In the genomic region with DNA sequence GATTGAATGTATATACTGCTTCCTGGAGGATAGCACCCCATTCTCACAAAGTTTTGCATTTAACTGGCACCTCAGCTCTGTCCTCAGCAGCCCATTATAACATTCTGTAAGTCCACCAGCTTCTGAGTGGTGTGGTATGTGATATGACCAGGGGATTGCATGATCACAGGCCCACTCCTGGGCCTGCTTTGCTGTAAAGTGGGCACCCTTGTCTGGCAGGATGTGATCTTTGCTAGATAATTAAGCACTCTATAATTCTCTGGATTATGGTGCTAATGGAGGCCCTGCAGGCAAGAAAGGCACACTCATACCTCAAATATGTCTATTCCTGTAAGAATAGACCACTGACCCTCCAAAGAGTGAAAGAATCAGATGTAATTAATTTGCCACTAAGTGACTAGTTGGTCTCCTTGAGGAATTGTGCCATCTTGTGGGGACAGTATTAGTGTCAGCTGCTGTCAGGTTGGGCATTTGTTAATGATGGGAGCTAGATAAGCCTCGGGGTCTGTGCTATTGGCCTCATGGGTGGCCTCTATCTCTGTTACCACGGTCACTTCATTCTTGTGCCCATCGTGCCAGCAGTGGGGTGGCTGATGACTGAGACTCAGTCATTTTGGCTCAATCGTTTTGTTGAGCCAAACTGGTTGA, we compare ENCODE assay signal across 1 cellular context.
A peak's percentile ranks its signal among the peaks of the same experiment; 100 is the strongest.
TF ChIP-seq lines count a peak whose summit lies in the region.

No MANE protein-coding gene starts in this region.

TF ChIP-seq in HepG2, 621 proteins besides CTCF, POLR2A, EP300 and RAD21:
- TF ChIP-seq GATAD2A (CRISPR knock-in tag; IDR thresholded peaks at IDR 0.05) (0 out of 2 replicates have a peak, but pooled peaks have one; percentile 16), MATR3 (CRISPR knock-in tag; IDR thresholded peaks at IDR 0.05) (no peak), LCORL (IDR thresholded peaks at IDR 0.05) (no peak), LCORL (CRISPR knock-in tag; IDR thresholded peaks at IDR 0.05) (0 out of 2 replicates have a peak, but pooled peaks have one; percentile 30), ZNF343 (CRISPR knock-in tag; IDR thresholded peaks at IDR 0.05) (no peak), ZMYM4 (CRISPR knock-in tag; IDR thresholded peaks at IDR 0.05) (peak; percentile 23; the same call in 1 of the 2 replicates), KLF16 (CRISPR knock-in tag; IDR thresholded peaks at IDR 0.05) (no peak), SNAPC2 (CRISPR knock-in tag; IDR thresholded peaks at IDR 0.05) (no peak), ADNP (CRISPR knock-in tag; IDR thresholded peaks at IDR 0.05) (no peak), CHCHD3 (CRISPR knock-in tag; IDR thresholded peaks at IDR 0.05) (no peak), PHF20 (CRISPR knock-in tag; IDR thresholded peaks at IDR 0.05) (no peak), SAP130 (CRISPR knock-in tag; IDR thresholded peaks at IDR 0.05; ENCODE audit: low read depth) (peak; percentile 30; the same call in 1 of the 2 replicates), HBP1 (CRISPR knock-in tag; IDR thresholded peaks at IDR 0.05; ENCODE audit: low read depth) (no peak), ZSCAN12 (CRISPR knock-in tag; IDR thresholded peaks at IDR 0.05) (no peak), MIXL1 (CRISPR knock-in tag; IDR thresholded peaks at IDR 0.05) (peak; percentile 63), FOXP4 (CRISPR knock-in tag; IDR thresholded peaks at IDR 0.05) (no peak), CCAR2 (optimal IDR thresholded peaks at IDR 0.05; ENCODE audit: low read depth, low read length) (no peak), TP53 (CRISPR knock-in tag; conservative IDR thresholded peaks at IDR 0.05) (no peak), PAXIP1 (CRISPR knock-in tag; conservative IDR thresholded peaks at IDR 0.05) (no peak), STAG1 (CRISPR knock-in tag; IDR thresholded peaks at IDR 0.05) (peak; percentile 68), ELF1 (CRISPR knock-in tag; IDR thresholded peaks at IDR 0.05) (no peak), SMC3 (IDR thresholded peaks at IDR 0.05; ENCODE audit: low read length) (peak; percentile 68), TARDBP (CRISPR knock-in tag; IDR thresholded peaks at IDR 0.05) (no peak), CHD2 (IDR thresholded peaks at IDR 0.05; ENCODE audit: low read depth, low read length) (no peak)
- TF ChIP-seq, protein P1, sequence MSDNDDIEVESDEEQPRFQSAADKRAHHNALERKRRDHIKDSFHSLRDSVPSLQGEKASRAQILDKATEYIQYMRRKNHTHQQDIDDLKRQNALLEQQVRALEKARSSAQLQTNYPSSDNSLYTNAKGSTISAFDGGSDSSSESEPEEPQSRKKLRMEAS (IDR thresholded peaks at IDR 0.05) = no peak
- TF ChIP-seq, protein P2, sequence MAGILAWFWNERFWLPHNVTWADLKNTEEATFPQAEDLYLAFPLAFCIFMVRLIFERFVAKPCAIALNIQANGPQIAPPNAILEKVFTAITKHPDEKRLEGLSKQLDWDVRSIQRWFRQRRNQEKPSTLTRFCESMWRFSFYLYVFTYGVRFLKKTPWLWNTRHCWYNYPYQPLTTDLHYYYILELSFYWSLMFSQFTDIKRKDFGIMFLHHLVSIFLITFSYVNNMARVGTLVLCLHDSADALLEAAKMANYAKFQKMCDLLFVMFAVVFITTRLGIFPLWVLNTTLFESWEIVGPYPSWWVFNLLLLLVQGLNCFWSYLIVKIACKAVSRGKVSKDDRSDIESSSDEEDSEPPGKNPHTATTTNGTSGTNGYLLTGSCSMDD (CRISPR knock-in tag; IDR thresholded peaks at IDR 0.05) = no peak
- TF ChIP-seq, protein P3, sequence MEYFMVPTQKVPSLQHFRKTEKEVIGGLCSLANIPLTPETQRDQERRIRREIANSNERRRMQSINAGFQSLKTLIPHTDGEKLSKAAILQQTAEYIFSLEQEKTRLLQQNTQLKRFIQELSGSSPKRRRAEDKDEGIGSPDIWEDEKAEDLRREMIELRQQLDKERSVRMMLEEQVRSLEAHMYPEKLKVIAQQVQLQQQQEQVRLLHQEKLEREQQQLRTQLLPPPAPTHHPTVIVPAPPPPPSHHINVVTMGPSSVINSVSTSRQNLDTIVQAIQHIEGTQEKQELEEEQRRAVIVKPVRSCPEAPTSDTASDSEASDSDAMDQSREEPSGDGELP (IDR thresholded peaks at IDR 0.05; ENCODE audit: borderline replicate concordance, low read depth) = peak; percentile 74; the same call in 1 of the 2 replicates
- TF ChIP-seq, protein P4, sequence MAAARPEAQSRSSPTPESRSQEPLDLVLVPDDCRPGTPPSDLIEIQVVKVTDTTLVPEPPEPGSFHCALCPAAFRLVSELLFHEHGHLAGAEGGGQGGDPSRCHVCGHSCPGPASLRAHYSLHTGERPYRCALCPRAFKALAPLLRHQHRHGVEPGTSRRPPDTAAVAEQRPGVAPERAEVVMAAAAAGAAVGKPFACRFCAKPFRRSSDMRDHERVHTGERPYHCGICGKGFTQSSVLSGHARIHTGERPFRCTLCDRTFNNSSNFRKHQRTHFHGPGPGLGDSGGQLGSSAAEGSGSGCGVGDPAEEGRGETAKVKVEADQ (CRISPR knock-in tag; IDR thresholded peaks at IDR 0.05; ENCODE audit: borderline replicate concordance) = no peak
